In the genomic region with DNA sequence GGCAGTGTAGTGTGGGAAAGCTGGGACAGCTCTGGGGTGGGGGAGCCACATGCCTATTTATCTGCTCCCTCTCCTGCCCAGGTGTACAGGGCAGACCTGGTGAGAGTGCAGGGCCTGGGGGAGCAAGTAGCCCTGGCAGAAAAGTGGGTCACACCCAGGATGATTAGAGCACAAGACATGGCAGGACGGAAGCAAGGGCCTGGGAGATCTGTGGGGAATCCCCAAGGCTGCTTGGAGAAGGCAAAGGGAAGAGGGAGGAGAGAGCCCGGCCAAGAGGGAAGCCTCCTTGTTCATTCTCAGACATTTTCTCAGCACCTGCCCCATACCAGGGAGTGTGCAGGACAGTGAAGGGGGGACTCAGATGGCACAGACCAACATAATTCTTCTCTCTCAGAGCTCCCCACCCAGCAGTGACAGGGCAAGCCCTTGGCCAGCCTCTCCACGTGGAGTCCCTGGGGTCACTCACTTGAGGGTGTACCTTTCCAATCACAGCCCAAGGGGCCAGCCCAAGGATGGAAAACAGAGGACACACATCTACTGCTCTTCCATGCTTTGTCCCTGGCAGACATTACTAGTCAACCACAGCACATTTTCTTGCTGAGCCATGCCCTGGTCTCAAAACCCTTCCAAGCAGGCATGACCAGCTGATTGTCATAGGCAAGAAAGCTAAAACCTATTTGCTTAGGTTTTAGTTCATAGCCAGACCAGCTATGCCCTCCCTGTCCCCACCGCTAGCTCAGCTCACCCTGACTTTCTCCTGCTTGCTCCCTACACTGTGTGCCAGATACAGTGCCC, we compare ENCODE assay signal across 22 cellular contexts. TPM values are rescaled to one million over a fixed set of nuclear protein-coding genes. Genes with fewer than 3 reads are reported as not detected.
DNase-seq lines count a peak whose midpoint lies in the region; ATAC-seq and TF ChIP-seq lines count a peak whose summit lies in the region.
"Had no signal": no experiment of that assay in that cellular context is flagged by ENCODE, and none has a peak within 500 bp of the region (broad histone marks: within the 10 kb centered on the region; RNA-seq: fewer than 3 reads in every experiment).

No MANE protein-coding gene starts in this region.

- H2BK5ac ChIP-seq in neuronal stem cell (ENCODE audit: low read length): no peak overlapping the region

- DNase-seq in CD1c-positive myeloid dendritic cell (ENCODE audit: extremely low spot score): peak; percentile 41
- peak; percentile 48 for DNase-seq in RPMI7951 (ENCODE audit: low read depth)
- DNase-seq in erythroblast (lab: John Stamatoyannopoulos, UW): peak; percentile 10 to 19
- DNase-seq in neuronal stem cell (ENCODE audit: low spot score): no peak
- DNase-seq in SKM-1 treated with dmso at 0.1 percent for 144 hours (lab: John Stamatoyannopoulos, UW; ENCODE audit: unreplicated experiment): no peak
- DNase-seq in GM20000 (ENCODE audit: low spot score): no peak
- DNase-seq: activated CD4-positive, alpha-beta T cell treated with anti-CD3 and anti-CD28 coated beads for 1 hour; activated effector memory CD4-positive, alpha-beta T cell treated with anti-CD3 and anti-CD28 coated beads, Interleukin-2, amount 50 U/mL, for 16 hours; body of pancreas; effector CD8-positive, alpha-beta T cell; EL; NCI-H1694; NCI-H524; nucleus accumbens; PC-3; SIG-M5; substantia nigra had no signal

- H2AFZ ChIP-seq in neuronal stem cell (ENCODE audit: low read length): no peak overlapping the region
- H2AFZ ChIP-seq: GM23338 had no signal

- no peak for TF ChIP-seq POLR2A in erythroblast (IDR thresholded peaks at IDR 0.05; ENCODE audit: low read length)

- H3K9me3 ChIP-seq in neuronal stem cell (replicated peaks in 1 of 2; ENCODE audit: control insufficient read depth in 2 of 2, insufficient read depth in 1 of 2, low read depth in 1 of 2, low read length in 2 of 2): no peaks in the 10 kb centered on the region
- H3K9me3 ChIP-seq: BLaER1 treated with 17β-estradiol and CSF1 and Interleukin-3, amounts not matched to agents 10 nM and 100 nM; body of pancreas had no signal

- H4K91ac ChIP-seq in neuronal stem cell (ENCODE audit: low read depth, low read length, poor library complexity): no peak overlapping the region

- ATAC-seq in GM18909 (IDR thresholded peaks at IDR 0.05; ENCODE audit: poor library complexity, unreplicated experiment): no peak
- no peak for ATAC-seq in HG02759 (IDR thresholded peaks at IDR 0.05; ENCODE audit: unreplicated experiment)
- ATAC-seq: body of pancreas, GM23338, PC-3 had no signal

- H4K8ac ChIP-seq in neuronal stem cell (ENCODE audit: low read depth, low read length): no peak overlapping the region

- H3K14ac ChIP-seq in neuronal stem cell (ENCODE audit: low read length): no peak overlapping the region

- TF ChIP-seq CTCF in GM20000 (IDR thresholded peaks at IDR 0.05; ENCODE audit: extremely low read depth, missing control alignments): no peak

- peak overlapping the region; percentile 47 for H3K23ac ChIP-seq in neuronal stem cell (ENCODE audit: low read depth, low read length, poor library complexity)

- H2BK120ac ChIP-seq in neuronal stem cell (ENCODE audit: low read depth, low read length): no peak overlapping the region

- H2BK12ac ChIP-seq in neuronal stem cell (ENCODE audit: low read length): no peak overlapping the region

- peaks cover 0 to 65% (median 0%) of the 10 kb centered on the region in 3 experiments for H3K27me3 ChIP-seq in neuronal stem cell (ENCODE audit: control insufficient read depth in 3 of 3, insufficient read depth in 3 of 3, low read depth in 1 of 3, low read length in 3 of 3)
- H3K27me3 ChIP-seq: BLaER1 treated with 17β-estradiol and CSF1 and Interleukin-3, amounts not matched to agents 10 nM and 100 nM; body of pancreas had no signal

- no peaks in the 10 kb centered on the region for H3K79me1 ChIP-seq in neuronal stem cell (ENCODE audit: low read depth, low read length)

- no peak overlapping the region for H3K4me2 ChIP-seq in neuronal stem cell (ENCODE audit: insufficient read depth, low read length, poor library complexity, severe bottlenecking)
- H3K4me2 ChIP-seq: GM23338 had no signal

- peaks cover 8% of the 10 kb centered on the region in 2 donors for H3K4me1 ChIP-seq in neuronal stem cell (ENCODE audit: control insufficient read depth in 2 of 2, insufficient read depth in 1 of 2, low read depth in 1 of 2, low read length in 2 of 2)

- no peak overlapping the region for H3K4me3 ChIP-seq in neuronal stem cell (ENCODE audit: low read length in 2 of 2)
- H3K4me3 ChIP-seq: BLaER1 treated with 17β-estradiol and CSF1 and Interleukin-3, amounts not matched to agents 10 nM and 100 nM; body of pancreas; GM23338; lung had no signal

- H3K9ac ChIP-seq in neuronal stem cell (ENCODE audit: low read depth, low read length, poor library complexity): peak overlapping the region; percentile 26

- WGBS in neuronal stem cell (ENCODE audit: extremely low coverage in 2 of 2, insufficient read length in 2 of 2, insufficient replicate concordance in 1 of 2), 2 donors: no CpG with 5 or more reads among the region's 4 CpGs

- peak overlapping the region; percentile 42 for H2BK15ac ChIP-seq in neuronal stem cell (ENCODE audit: low read length)

- no peak overlapping the region for H3K27ac ChIP-seq in neuronal stem cell (replicated peaks; ENCODE audit: low read length)
- H3K27ac ChIP-seq: body of pancreas had no signal

- peak overlapping the region; percentile 55 for H3K18ac ChIP-seq in neuronal stem cell (ENCODE audit: low read length)

- H2AK5ac ChIP-seq in neuronal stem cell (ENCODE audit: low read depth, low read length): peak overlapping the region; percentile 71

- no peak overlapping the region for H3K4ac ChIP-seq in neuronal stem cell (ENCODE audit: low read length)

- H3K36me3 ChIP-seq in neuronal stem cell (replicated peaks in 1 of 2; ENCODE audit: control insufficient read depth in 2 of 2, insufficient read depth in 2 of 2, low read length in 2 of 2): no peaks in the 10 kb centered on the region
- H3K36me3 ChIP-seq: BLaER1 treated with 17β-estradiol and CSF1 and Interleukin-3, amounts not matched to agents 10 nM and 100 nM had no signal

RNA-seq across cellular contexts. Expression of a gene that starts 4.9 kb away (rescaled TPM):
- total RNA-seq in RPMI7951 (2014; rRNA removed; shearing (Covaris generic)): 16.9 and 18.5 TPM in 2 replicates
- polyA plus RNA-seq in neuronal stem cell (2013, experiment 1 of 2): 13.5 TPM
- polyA plus RNA-seq in neuronal stem cell (2013, experiment 2 of 2): 13.8 TPM

Comparison
In these comparisons a context has a peak if more than half of its experiments do, and no peak if none do; other contexts are left out.
1. DNase-seq: peak in CD1c-positive myeloid dendritic cell (single experiment), RPMI7951 (single experiment) and erythroblast (2 of 2); none in neuronal stem cell (single experiment), SKM-1 treated with dmso at 0.1 percent for 144 hours (single experiment) and GM20000 (single experiment).